ENCODE assay signal across 10 cellular contexts in the genomic region with DNA sequence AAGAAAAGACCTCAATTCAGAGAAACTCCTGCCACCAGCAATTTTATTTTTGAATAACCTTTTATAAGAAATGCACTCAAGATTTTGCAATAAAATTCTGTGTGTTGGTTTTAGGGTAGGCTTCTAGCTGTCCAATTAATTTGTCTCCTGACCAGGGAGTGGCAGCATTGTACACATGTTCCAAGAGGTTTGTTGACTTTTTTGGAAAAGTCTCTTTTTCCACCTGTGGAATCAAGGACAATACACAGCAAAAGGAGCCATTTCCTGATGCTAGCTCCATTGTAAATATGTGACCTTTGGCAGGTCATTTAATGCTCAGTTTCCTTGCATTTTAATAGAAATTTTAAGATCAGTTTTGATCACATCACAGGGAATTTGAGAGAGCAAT. TPM values are rescaled to one million over a fixed set of nuclear protein-coding genes. Genes with fewer than 3 reads are reported as not detected.
A peak's percentile ranks its signal among the peaks of the same experiment; 100 is the strongest.
DNase-seq lines count a peak whose midpoint lies in the region; ATAC-seq and TF ChIP-seq lines count a peak whose summit lies in the region.
"Had no signal": no experiment of that assay in that cellular context is flagged by ENCODE, and none has a peak within 500 bp of the region (broad histone marks: within the 10 kb centered on the region; RNA-seq: fewer than 3 reads in every experiment).

No MANE protein-coding gene starts in this region.

- TF ChIP-seq CTCF in CD4-positive, alpha-beta T cell (IDR thresholded peaks at IDR 0.05) = no peak
- TF ChIP-seq CTCF in ascending aorta (IDR thresholded peaks at IDR 0.05) = no peak
- TF ChIP-seq CTCF in mucosa of descending colon (IDR thresholded peaks at IDR 0.05) = no peak

- H3K27me3 ChIP-seq in CD4-positive, alpha-beta T cell (ENCODE audit: control insufficient read depth, insufficient read depth, low read length) = no peaks in the 10 kb centered on the region
- no peaks in the 10 kb centered on the region for H3K27me3 ChIP-seq in ascending aorta
- peaks cover 95% of the 10 kb centered on the region for H3K27me3 ChIP-seq in H7 (ENCODE audit: control insufficient read depth, insufficient read depth, low read length)

- intact Hi-C loops in CD4-positive, alpha-beta T cell (cut with DNase I, micrococcal nuclease) = loop anchor here (1.0 to 5.0 kb wide), 6 partner anchors 52 to 291 kb away; a partner anchor contains a TSS
- intact Hi-C loops in ascending aorta (cut with DNase I) (no loop called here), mucosa of descending colon (cut with DNase I, micrococcal nuclease) (no loop called here)

- no peak for DNase-seq in CD4-positive, alpha-beta T cell
- DNase-seq in HT-29 (ENCODE audit: low spot score) (peak; percentile 23), ascending aorta (ENCODE audit: low spot score in 2 of 2) (no peak), mucosa of descending colon (no peak), H7 (no peak)
- no peak for DNase-seq in stimulated activated CD4-positive, alpha-beta T cell treated with anti-CD3 and anti-CD28 coated beads, Interleukin-1b, Interleukin-23, amount 100 ng/mL, for 48 hours
- DNase-seq: effector CD8-positive, alpha-beta T cell; KBM-7 had no signal

- H3K27ac ChIP-seq in CD4-positive, alpha-beta T cell (ENCODE audit: low read depth, low read length) = peak overlapping the region; percentile 87
- no peak overlapping the region for H3K27ac ChIP-seq in ascending aorta

- no peaks in the 10 kb centered on the region for H3K9me3 ChIP-seq in CD4-positive, alpha-beta T cell (ENCODE audit: control insufficient read depth, low read length)
- no peaks in the 10 kb centered on the region for H3K9me3 ChIP-seq in ascending aorta
- no peaks in the 10 kb centered on the region for H3K9me3 ChIP-seq in mucosa of descending colon

- no peaks in the 10 kb centered on the region for H3K4me1 ChIP-seq in ascending aorta
- H3K4me1 ChIP-seq in mucosa of descending colon (ENCODE audit: low read depth) = no peaks in the 10 kb centered on the region

- H3K27ac Mint-ChIP-seq in CD4-positive, alpha-beta T cell = peak overlapping the region; percentile 87

- H3K4me1 Mint-ChIP-seq in CD4-positive, alpha-beta T cell (ENCODE audit: low read depth) = peaks cover 74% of the 10 kb centered on the region

- POLR2A ChIA-PET in CD4-positive, alpha-beta T cell (lab: Charles Lee) = interaction anchor here (0.8 to 4.6 kb wide), 19 partner anchors 9 to 333 kb away, joined by 3 to 50 read pairs (median 10); a partner anchor contains a TSS

- peak overlapping the region; percentile 40 to 49 for H3K4me3 ChIP-seq in ascending aorta
- no peak overlapping the region for H3K4me3 ChIP-seq in mucosa of descending colon
- no peak overlapping the region for H3K4me3 ChIP-seq in H7 (ENCODE audit: insufficient read depth, low read depth, low read length)

- ATAC-seq in CD4-positive, alpha-beta T cell (ENCODE audit: poor library complexity) = no peak
- ATAC-seq in mucosa of descending colon = peak; percentile 45
- ATAC-seq in HG03460 (IDR thresholded peaks at IDR 0.05; ENCODE audit: unreplicated experiment) = no peak
- no peak for ATAC-seq in HG03354 (IDR thresholded peaks at IDR 0.05; ENCODE audit: poor library complexity, severe bottlenecking, unreplicated experiment)

- H3K36me3 ChIP-seq in ascending aorta (no peaks in the 10 kb centered on the region), mucosa of descending colon (ENCODE audit: low read depth) (no peaks in the 10 kb centered on the region), H7 (replicated peaks; ENCODE audit: control insufficient read depth, insufficient read depth, low read length) (no peaks in the 10 kb centered on the region)

- no peaks in the 10 kb centered on the region for H3K9me3 Mint-ChIP-seq in CD4-positive, alpha-beta T cell

- peak overlapping the region; percentile 96 for H3K4me3 Mint-ChIP-seq in CD4-positive, alpha-beta T cell

- H3K27me3 Mint-ChIP-seq in CD4-positive, alpha-beta T cell = no peaks in the 10 kb centered on the region

- CTCF ChIA-PET in CD4-positive, alpha-beta T cell (lab: Charles Lee) = interaction anchor here (1.1 to 2.4 kb wide), 5 partner anchors 17 to 290 kb away, joined by 3 to 12 read pairs (median 5); a partner anchor contains a TSS

- peaks cover 72% of the 10 kb centered on the region for H3K36me3 Mint-ChIP-seq in CD4-positive, alpha-beta T cell (ENCODE audit: low read depth)

RNA-seq across cellular contexts. Expression of a gene that starts 1.8 kb away (rescaled TPM):
- total RNA-seq in CD4-positive, alpha-beta T cell = 10 to 100 TPM; 31.3 to 35.2 TPM
- not detected in 2 replicates for total RNA-seq in HT-29 (2014; rRNA removed; shearing (Covaris generic))
- total RNA-seq in ascending aorta (89.3 TPM), mucosa of descending colon (10 to 100 TPM in 1 of 3 donors, 1 to 10 TPM in 2; 3.1 to 10.3 (median 9.3) TPM)
- not detected in 2 replicates for total RNA-seq in H7 (2014; rRNA removed; shearing (Covaris generic))

RNA-seq across cellular contexts. Expression of a gene that starts 22.6 kb away (rescaled TPM):
- 1 to 10 TPM; 8.0 to 8.1 TPM for total RNA-seq in CD4-positive, alpha-beta T cell
- not detected in 2 replicates for total RNA-seq in HT-29 (2014; rRNA removed; shearing (Covaris generic))
- 21.2 TPM for total RNA-seq in ascending aorta
- 1 to 10 TPM in 2 of 3 donors, under 1 TPM in 1; 0.84 to 3.6 (median 2.9) TPM for total RNA-seq in mucosa of descending colon
- total RNA-seq in H7 (2014; rRNA removed; shearing (Covaris generic)) = not detected in 2 replicates

RNA-seq across cellular contexts. Expression of a gene that starts 53.5 kb away (rescaled TPM):
- 10 to 100 TPM; 64.1 to 65.1 TPM for total RNA-seq in CD4-positive, alpha-beta T cell
- total RNA-seq in HT-29 (2014; rRNA removed; shearing (Covaris generic)) = not detected in 2 replicates
- total RNA-seq in ascending aorta (12.3 TPM), mucosa of descending colon (1 to 10 TPM; 8.1 to 8.6 (median 8.3) TPM)
- total RNA-seq in H7 (2014; rRNA removed; shearing (Covaris generic)) = not detected in 2 replicates

Comparison
In these comparisons a context has a peak if more than half of its experiments do, and no peak if none do; other contexts are left out.
1. H3K4me3 ChIP-seq: peak in ascending aorta (2 of 2); none in mucosa of descending colon (single experiment) and H7 (single experiment).
2. intact Hi-C loops: an anchor here in CD4-positive, alpha-beta T cell (1.0 to 5.0 kb wide); none called in ascending aorta and mucosa of descending colon.